In genomic region chr3:31917303-31917903, GRCh38 we compare ENCODE assay signal across 8 cellular contexts.
DNase-seq lines count a peak whose midpoint lies in the region; ATAC-seq and TF ChIP-seq lines count a peak whose summit lies in the region.

No MANE protein-coding gene starts in this region.

- H3K4me1 Mint-ChIP-seq in activated T-cell treated with anti-CD3 and anti-CD28 coated beads, Interleukin-2, amount 50 U/mL, for 24 hours (ENCODE audit: low read depth): peaks cover 22% of the 10 kb centered on the region

- H3K9me3 Mint-ChIP-seq in activated T-cell treated with anti-CD3 and anti-CD28 coated beads, Interleukin-2, amount 50 U/mL, for 24 hours: peaks cover 17% of the 10 kb centered on the region

- H3K4me3 ChIP-seq in ascending aorta (peak overlapping the region; percentile 8 to 36), subcutaneous abdominal adipose tissue (ENCODE audit: low read depth in 1 of 5, low read length in 5 of 5) (peak overlapping the region in 2 of 5 donors; percentile 2 to 34)

- H3K9me3 ChIP-seq in ascending aorta (peaks cover 0 to 8% of the 10 kb centered on the region in 2 donors), subcutaneous abdominal adipose tissue (ENCODE audit: control insufficient read depth in 5 of 5, low read length in 5 of 5) (peaks cover 5 to 14% (median 6%) of the 10 kb centered on the region in 5 donors)

- peaks cover 4% of the 10 kb centered on the region for H3K36me3 Mint-ChIP-seq in activated T-cell treated with anti-CD3 and anti-CD28 coated beads, Interleukin-2, amount 50 U/mL, for 24 hours (ENCODE audit: low read depth)

- intact Hi-C loops in ascending aorta (cut with DNase I): no loop called here

- H3K27me3 ChIP-seq in ascending aorta (no peaks in the 10 kb centered on the region), subcutaneous abdominal adipose tissue (ENCODE audit: control insufficient read depth in 5 of 5, insufficient read depth in 4 of 5, low read length in 5 of 5) (no peaks in the 10 kb centered on the region)

- no peak overlapping the region for H3K4me3 Mint-ChIP-seq in activated T-cell treated with anti-CD3 and anti-CD28 coated beads, Interleukin-2, amount 50 U/mL, for 24 hours

- H3K36me3 ChIP-seq in ascending aorta (no peaks in the 10 kb centered on the region), subcutaneous abdominal adipose tissue (ENCODE audit: control insufficient read depth in 5 of 5, insufficient read depth in 5 of 5, low read length in 5 of 5) (no peaks in the 10 kb centered on the region)

- H3K27ac Mint-ChIP-seq in activated T-cell treated with anti-CD3 and anti-CD28 coated beads, Interleukin-2, amount 50 U/mL, for 24 hours: peak overlapping the region; percentile 20

- TF ChIP-seq CTCF in ascending aorta (IDR thresholded peaks at IDR 0.05): no peak

- peak overlapping the region in 2 of 5 donors; percentile 41 to 57 for H3K9ac ChIP-seq in subcutaneous abdominal adipose tissue (ENCODE audit: low read length in 5 of 5)

- H3K27ac ChIP-seq in ascending aorta (peak overlapping the region in 1 of 2 donors; percentile 25), subcutaneous abdominal adipose tissue (ENCODE audit: low read depth, low read length) (peak overlapping the region; percentile 63)

- H3K27me3 Mint-ChIP-seq in activated T-cell treated with anti-CD3 and anti-CD28 coated beads, Interleukin-2, amount 50 U/mL, for 24 hours: no peaks in the 10 kb centered on the region

- ATAC-seq in HG03060 (IDR thresholded peaks at IDR 0.05; ENCODE audit: low read depth, unreplicated experiment): peak; percentile 55

- H3K4me1 ChIP-seq in ascending aorta: peaks cover 0 to 6% of the 10 kb centered on the region in 2 donors
- peaks cover 0 to 24% (median 11%) of the 10 kb centered on the region in 5 donors for H3K4me1 ChIP-seq in subcutaneous abdominal adipose tissue (ENCODE audit: control insufficient read depth in 5 of 5, insufficient read depth in 5 of 5, low read length in 5 of 5)

- DNase-seq in activated T-cell treated with anti-CD3 and anti-CD28 coated beads, Interleukin-2, amount 50 U/mL, for 24 hours: no peak
- DNase-seq in activated T-cell treated with anti-CD3 and anti-CD28 coated beads, Interleukin-2, amount 50 U/mL, for 1 hour: no peak
- DNase-seq in ascending aorta (ENCODE audit: low spot score in 2 of 2): no peak
- no peak for DNase-seq in hepatic stellate cell (ENCODE audit: low spot score)
- DNase-seq in T1000 (lab: John Stamatoyannopoulos, UW): no peak
- DNase-seq in A172 (ENCODE audit: low spot score): no peak
